In genomic region chr1:209335090-209335692, GRCh38 we compare ENCODE assay signal across 8 cellular contexts.
A peak's percentile ranks its signal among the peaks of the same experiment; 100 is the strongest.
DNase-seq lines count a peak whose midpoint lies in the region; ATAC-seq and TF ChIP-seq lines count a peak whose summit lies in the region.

No MANE protein-coding gene starts in this region.

- DNase-seq in NCI-H2081 (lab: John Stamatoyannopoulos, UW) (peak; percentile 12 to 26), NCI-H2081 treated with DMSO at 0.1 percent for 48 hours (lab: John Stamatoyannopoulos, UW) (no peak), NCI-H82 treated with DMSO at 0.1 percent for 48 hours (lab: John Stamatoyannopoulos, UW; ENCODE audit: unreplicated experiment) (peak; percentile 46), epidermal melanocyte (ENCODE audit: insufficient read length, low spot score) (peak; percentile 33), retinal pigment epithelial cell (ENCODE audit: low read depth) (no peak)

- H3K4me3 ChIP-seq in retinal pigment epithelial cell (ENCODE audit: low read length) = no peak overlapping the region

- peak; percentile 93 for TF ChIP-seq CTCF in retinal pigment epithelial cell (conservative IDR thresholded peaks at IDR 0.05; ENCODE audit: low read depth, low read length)

- ATAC-seq in GM18517 (IDR thresholded peaks at IDR 0.05; ENCODE audit: unreplicated experiment) (peak; percentile 75), HG03025 (IDR thresholded peaks at IDR 0.05; ENCODE audit: low FRiP score, unreplicated experiment) (peak; percentile 66), GM21619 (IDR thresholded peaks at IDR 0.05; ENCODE audit: unreplicated experiment) (no peak)

Comparison
In these comparisons a context has a peak if more than half of its experiments do, and no peak if none do; other contexts are left out.
1. DNase-seq: peak in NCI-H2081 (2 of 2), NCI-H82 treated with DMSO at 0.1 percent for 48 hours (single experiment) and epidermal melanocyte (single experiment); none in NCI-H2081 treated with DMSO at 0.1 percent for 48 hours (single experiment) and retinal pigment epithelial cell (single experiment).